ENCODE assay signal across 8 cellular contexts in genomic region chr3:133475245-133476010, GRCh38.
DNase-seq lines count a peak whose midpoint lies in the region; ATAC-seq, FAIRE-seq and TF ChIP-seq lines count a peak whose summit lies in the region.

No MANE protein-coding gene starts in this region.

- no peaks in the 10 kb centered on the region for H3K9me3 Mint-ChIP-seq in CD4-positive, CD25-positive, alpha-beta regulatory T cell

- H3K4me3 Mint-ChIP-seq in CD4-positive, CD25-positive, alpha-beta regulatory T cell = peak overlapping the region; percentile 4 to 66 (median 60)
- peak overlapping the region; percentile 33 for H3K4me3 Mint-ChIP-seq in T-helper 17 cell

- H3K4me1 Mint-ChIP-seq in CD4-positive, CD25-positive, alpha-beta regulatory T cell = peaks cover 22 to 70% (median 50%) of the 10 kb centered on the region in 4 donors
- peaks cover 20% of the 10 kb centered on the region for H3K4me1 Mint-ChIP-seq in T-helper 17 cell

- TF ChIP-seq CTCF in D721Med (IDR thresholded peaks at IDR 0.05; ENCODE audit: insufficient read depth, missing control alignments) = no peak

- H3K36me3 Mint-ChIP-seq in CD4-positive, CD25-positive, alpha-beta regulatory T cell = peaks cover 12% of the 10 kb centered on the region
- H3K36me3 Mint-ChIP-seq in T-helper 17 cell (ENCODE audit: low read depth) = no peaks in the 10 kb centered on the region

- peak; percentile 79 to 81 for ATAC-seq in CD4-positive, CD25-positive, alpha-beta regulatory T cell (ENCODE audit: low read depth in 2 of 2)
- ATAC-seq in GM18907 (IDR thresholded peaks at IDR 0.05; ENCODE audit: unreplicated experiment) (peak; percentile 84), HG03066 (IDR thresholded peaks at IDR 0.05; ENCODE audit: low read depth, unreplicated experiment) (peak; percentile 73), T-helper 17 cell (peak; percentile 75)

- peak overlapping the region; percentile 80 for H3K27ac ChIP-seq in CD4-positive, CD25-positive, alpha-beta regulatory T cell (ENCODE audit: insufficient read depth, low read length, poor library complexity, severe bottlenecking)
- peak overlapping the region in 16 of 21 experiments; percentile 13 to 81 (median 64) for H3K27ac ChIP-seq in skin epidermis
- no peak overlapping the region for H3K27ac ChIP-seq in caudate nucleus (ENCODE audit: low read depth, low read length)

- no peak for FAIRE-seq in D721Med (lab: Jason Lieb, UNC)

- peak overlapping the region; percentile 69 for H3K4me3 ChIP-seq in CD4-positive, CD25-positive, alpha-beta regulatory T cell (ENCODE audit: low read depth, low read length)
- no peak overlapping the region for H3K4me3 ChIP-seq in skin epidermis

- peak overlapping the region; percentile 89 to 94 (median 93) for H3K27ac Mint-ChIP-seq in CD4-positive, CD25-positive, alpha-beta regulatory T cell
- peak overlapping the region; percentile 81 for H3K27ac Mint-ChIP-seq in T-helper 17 cell

- H3K9me3 ChIP-seq in CD4-positive, CD25-positive, alpha-beta regulatory T cell (ENCODE audit: control insufficient read depth in 2 of 2, low read length in 2 of 2) = no peaks in the 10 kb centered on the region
- H3K9me3 ChIP-seq in T-helper 17 cell (ENCODE audit: control insufficient read depth, low read length, poor library complexity, severe bottlenecking) = no peaks in the 10 kb centered on the region

- H3K4me1 ChIP-seq in CD4-positive, CD25-positive, alpha-beta regulatory T cell (ENCODE audit: control insufficient read depth, insufficient read depth, low read length, poor library complexity, severe bottlenecking) = peaks cover 47% of the 10 kb centered on the region

- H3K36me3 ChIP-seq in CD4-positive, CD25-positive, alpha-beta regulatory T cell (ENCODE audit: control insufficient read depth, insufficient read depth, low read length) = no peaks in the 10 kb centered on the region

- peak; percentile 10 to 89 (median 52) for DNase-seq in CD4-positive, CD25-positive, alpha-beta regulatory T cell
- DNase-seq in T-helper 17 cell = no peak
- DNase-seq in D721Med (ENCODE audit: insufficient read length, low spot score) = no peak
- no peak for DNase-seq in caudate nucleus (lab: John Stamatoyannopoulos, UW)
- no peak for DNase-seq in H4 (ENCODE audit: low spot score)

- H3K27me3 Mint-ChIP-seq in CD4-positive, CD25-positive, alpha-beta regulatory T cell = no peaks in the 10 kb centered on the region
- no peaks in the 10 kb centered on the region for H3K27me3 Mint-ChIP-seq in T-helper 17 cell

- H3K27me3 ChIP-seq in CD4-positive, CD25-positive, alpha-beta regulatory T cell (ENCODE audit: control insufficient read depth, insufficient read depth, low read length) = no peaks in the 10 kb centered on the region

Comparison
In these comparisons a context has a peak if more than half of its experiments do, and no peak if none do; other contexts are left out.
1. DNase-seq: peak in CD4-positive, CD25-positive, alpha-beta regulatory T cell (3 of 3); none in T-helper 17 cell (0 of 3), D721Med (single experiment), caudate nucleus (0 of 61) and H4 (single experiment).
2. Peak in every context shown above with its lines, with median percentiles within 50 percentile points of each other: ATAC-seq.